In genomic region chr6:168744866-168745265, GRCh38 we compare ENCODE assay signal across 37 cellular contexts.
"Had no signal": no experiment of that assay in that cellular context is flagged by ENCODE, and none has a peak within 500 bp of the region (broad histone marks: within the 10 kb centered on the region; RNA-seq: fewer than 3 reads in every experiment).

No MANE protein-coding gene starts in this region.

- H3K4me3 ChIP-seq: adrenal gland, ascending aorta, body of pancreas, breast epithelium, cardiac muscle cell had no signal

- H3K9me3 ChIP-seq: adrenal gland, ascending aorta, body of pancreas, breast epithelium had no signal

- ATAC-seq: activated naive CD4-positive, alpha-beta T cell treated with anti-CD3 and anti-CD28 coated beads, Interleukin-2, amount 50 U/mL, for 72 hours; activated naive CD8-positive, alpha-beta T cell treated with anti-CD3 and anti-CD28 coated beads, Interleukin-2, amount 50 U/mL, for 24 hours; activated T-cell treated with anti-CD3 and anti-CD28 coated beads, Interleukin-2, amount 50 U/mL, for 4 hours; activated T-cell treated with anti-CD3 and anti-CD28 coated beads, Interleukin-2, amount 50 U/mL, for 72 hours; activated T-helper 17 cell treated with anti-CD3 and anti-CD28 coated beads, Interleukin-2, amount 50 U/mL, for 72 hours; body of pancreas had no signal

- H3K4me1 ChIP-seq: adrenal gland, body of pancreas, breast epithelium had no signal

- H3K36me3 Mint-ChIP-seq: activated naive CD4-positive, alpha-beta T cell treated with anti-CD3 and anti-CD28 coated beads, Interleukin-2, amount 10 ng/mL, durations not matched to agents 7 days and 5 days; activated naive CD4-positive, alpha-beta T cell treated with anti-CD3 and anti-CD28 coated beads, Interleukin-2, amount 50 U/mL, for 24 hours; activated naive CD8-positive, alpha-beta T cell; activated naive CD8-positive, alpha-beta T cell treated with anti-CD3 and anti-CD28 coated beads for 36 hours; activated naive CD8-positive, alpha-beta T cell treated with anti-CD3 and anti-CD28 coated beads, Interleukin-2, amount 10 ng/mL, durations not matched to agents 7 days and 5 days had no signal

- H3K27me3 ChIP-seq: adrenal gland, ascending aorta, body of pancreas, brain microvascular endothelial cell, breast epithelium, cardiac muscle cell had no signal

- H3K4me3 Mint-ChIP-seq: activated naive CD4-positive, alpha-beta T cell treated with anti-CD3 and anti-CD28 coated beads for 36 hours; activated naive CD4-positive, alpha-beta T cell treated with anti-CD3 and anti-CD28 coated beads, Interleukin-2, amount 10 ng/mL, durations not matched to agents 7 days and 5 days; activated naive CD4-positive, alpha-beta T cell treated with anti-CD3 and anti-CD28 coated beads, Interleukin-2, amount 50 U/mL, for 24 hours; activated naive CD8-positive, alpha-beta T cell; activated naive CD8-positive, alpha-beta T cell treated with anti-CD3 and anti-CD28 coated beads for 36 hours; activated naive CD8-positive, alpha-beta T cell treated with anti-CD3 and anti-CD28 coated beads, Interleukin-2, amount 10 ng/mL, durations not matched to agents 7 days and 5 days; activated naive CD8-positive, alpha-beta T cell treated with anti-CD3 and anti-CD28 coated beads, Interleukin-2, amount 50 U/mL, for 24 hours; activated T-cell treated with anti-CD3 and anti-CD28 coated beads, Interleukin-2, amount 50 U/mL, for 24 hours; activated T-cell treated with anti-CD3 and anti-CD28 coated beads, Interleukin-2, amount 50 U/mL, for 4 hours; activated T-cell treated with anti-CD3 and anti-CD28 coated beads, Interleukin-2, amount 50 U/mL, for 72 hours; activated T-helper 1 cell treated with anti-CD3 and anti-CD28 coated beads, Interleukin-12 subunit alpha, Interleukin-12 subunit beta, Interleukin-2, Interleukin-4 antibody, amounts not matched to agents 30 ng/mL and 10 ng/mL and 1 ng/mL, durations not matched to agents 14 hours and 24 hours and 36 hours; activated T-helper 17 cell treated with anti-CD3 and anti-CD28 coated beads, Interleukin-2, amount 50 U/mL, for 72 hours; brain; central memory CD8-positive, alpha-beta T cell had no signal

- H3K36me3 ChIP-seq: adrenal gland, ascending aorta, brain microvascular endothelial cell, breast epithelium, cardiac muscle cell had no signal

- H3K27me3 Mint-ChIP-seq: activated naive CD4-positive, alpha-beta T cell treated with anti-CD3 and anti-CD28 coated beads, Interleukin-2, amount 10 ng/mL, durations not matched to agents 7 days and 5 days; activated naive CD4-positive, alpha-beta T cell treated with anti-CD3 and anti-CD28 coated beads, Interleukin-2, amount 50 U/mL, for 24 hours; activated naive CD8-positive, alpha-beta T cell; activated naive CD8-positive, alpha-beta T cell treated with anti-CD3 and anti-CD28 coated beads, Interleukin-2, amount 10 ng/mL, durations not matched to agents 7 days and 5 days had no signal

- H3K27ac Mint-ChIP-seq: activated naive CD4-positive, alpha-beta T cell treated with anti-CD3 and anti-CD28 coated beads for 36 hours; activated naive CD4-positive, alpha-beta T cell treated with anti-CD3 and anti-CD28 coated beads, Interleukin-2, amount 10 ng/mL, durations not matched to agents 7 days and 5 days; activated naive CD4-positive, alpha-beta T cell treated with anti-CD3 and anti-CD28 coated beads, Interleukin-2, amount 50 U/mL, for 24 hours; activated naive CD4-positive, alpha-beta T cell treated with anti-CD3 and anti-CD28 coated beads, Interleukin-2, amount 50 U/mL, for 72 hours; activated naive CD8-positive, alpha-beta T cell; activated naive CD8-positive, alpha-beta T cell treated with anti-CD3 and anti-CD28 coated beads for 36 hours; activated naive CD8-positive, alpha-beta T cell treated with anti-CD3 and anti-CD28 coated beads, Interleukin-2, amount 10 ng/mL, durations not matched to agents 7 days and 5 days; activated naive CD8-positive, alpha-beta T cell treated with anti-CD3 and anti-CD28 coated beads, Interleukin-2, amount 50 U/mL, for 24 hours; activated T-cell treated with anti-CD3 and anti-CD28 coated beads, Interleukin-2, amount 50 U/mL, for 24 hours; activated T-cell treated with anti-CD3 and anti-CD28 coated beads, Interleukin-2, amount 50 U/mL, for 72 hours; activated T-helper 1 cell treated with anti-CD3 and anti-CD28 coated beads, Interleukin-12 subunit alpha, Interleukin-12 subunit beta, Interleukin-2, Interleukin-4 antibody, amounts not matched to agents 30 ng/mL and 10 ng/mL and 1 ng/mL, durations not matched to agents 14 hours and 24 hours and 36 hours; activated T-helper 17 cell treated with anti-CD3 and anti-CD28 coated beads, Interleukin-2, amount 50 U/mL, for 72 hours; activated T-helper 2 cell treated with anti-CD3 and anti-CD28 coated beads, Interferon-gamma antibody, Interleukin-2, Interleukin-4, amounts not matched to agents 10 μg/mL and 5 μg/mL and 100 μg/mL, durations not matched to agents 14 hours and 24 hours and 36 hours; brain had no signal

- H3K9me3 Mint-ChIP-seq: activated naive CD4-positive, alpha-beta T cell treated with anti-CD3 and anti-CD28 coated beads, Interleukin-2, amount 10 ng/mL, durations not matched to agents 7 days and 5 days; activated naive CD4-positive, alpha-beta T cell treated with anti-CD3 and anti-CD28 coated beads, Interleukin-2, amount 50 U/mL, for 24 hours; activated naive CD8-positive, alpha-beta T cell treated with anti-CD3 and anti-CD28 coated beads for 36 hours; activated T-cell treated with anti-CD3 and anti-CD28 coated beads, Interleukin-2, amount 50 U/mL, for 4 hours; activated T-helper 17 cell treated with anti-CD3 and anti-CD28 coated beads, Interleukin-2, amount 50 U/mL, for 72 hours had no signal

- DNase-seq: activated effector memory CD4-positive, alpha-beta T cell treated with anti-CD3 and anti-CD28 coated beads, Interleukin-2, amount 50 U/mL, for 16 hours; activated effector memory CD4-positive, alpha-beta T cell treated with Interleukin-2 at 50 U/mL for 16 hours; activated gamma-delta T cell; activated gamma-delta T cell treated with Interleukin-2 at 50 U/mL for 16 hours; activated naive CD4-positive, alpha-beta T cell; activated naive CD4-positive, alpha-beta T cell treated with anti-CD3 and anti-CD28 coated beads for 36 hours; activated naive CD4-positive, alpha-beta T cell treated with anti-CD3 and anti-CD28 coated beads, Interleukin-2, amount 10 ng/mL, durations not matched to agents 7 days and 5 days; activated naive CD4-positive, alpha-beta T cell treated with anti-CD3 and anti-CD28 coated beads, Interleukin-2, amount 50 U/mL, for 16 hours; activated naive CD4-positive, alpha-beta T cell treated with Interleukin-2 at 50 U/mL for 16 hours; activated naive CD8-positive, alpha-beta T cell treated with anti-CD3 and anti-CD28 coated beads for 36 hours; activated naive CD8-positive, alpha-beta T cell treated with anti-CD3 and anti-CD28 coated beads, Interleukin-2, amount 10 ng/mL, durations not matched to agents 7 days and 5 days; activated naive CD8-positive, alpha-beta T cell treated with anti-CD3 and anti-CD28 coated beads, Interleukin-2, amount 50 U/mL, for 24 hours; activated T-cell treated with anti-CD3 and anti-CD28 coated beads, Interleukin-2, amount 50 U/mL, for 1 hour; activated T-cell treated with anti-CD3 and anti-CD28 coated beads, Interleukin-2, amount 50 U/mL, for 24 hours; activated T-cell treated with anti-CD3 and anti-CD28 coated beads, Interleukin-2, amount 50 U/mL, for 4 hours; activated T-cell treated with anti-CD3 and anti-CD28 coated beads, Interleukin-2, amount 50 U/mL, for 48 hours; activated T-cell treated with anti-CD3 and anti-CD28 coated beads, Interleukin-2, amount 50 U/mL, for 72 hours; adrenal gland; amniotic stem cell; amygdala; anterior cingulate cortex; aorta; body of pancreas; brain microvascular endothelial cell; central memory CD4-positive, alpha-beta T cell; cerebellar nuclear complex had no signal

- H3K4me1 Mint-ChIP-seq: activated naive CD4-positive, alpha-beta T cell treated with anti-CD3 and anti-CD28 coated beads, Interleukin-2, amount 10 ng/mL, durations not matched to agents 7 days and 5 days; activated naive CD4-positive, alpha-beta T cell treated with anti-CD3 and anti-CD28 coated beads, Interleukin-2, amount 50 U/mL, for 24 hours; activated naive CD8-positive, alpha-beta T cell treated with anti-CD3 and anti-CD28 coated beads for 36 hours; activated naive CD8-positive, alpha-beta T cell treated with anti-CD3 and anti-CD28 coated beads, Interleukin-2, amount 10 ng/mL, durations not matched to agents 7 days and 5 days; activated naive CD8-positive, alpha-beta T cell treated with anti-CD3 and anti-CD28 coated beads, Interleukin-2, amount 50 U/mL, for 24 hours; activated T-helper 17 cell treated with anti-CD3 and anti-CD28 coated beads, Interleukin-2, amount 50 U/mL, for 72 hours; central memory CD8-positive, alpha-beta T cell had no signal

- H3K27ac ChIP-seq: adrenal gland, ascending aorta, body of pancreas, brain microvascular endothelial cell, breast epithelium, cardiac muscle cell had no signal
